In the genomic region with DNA sequence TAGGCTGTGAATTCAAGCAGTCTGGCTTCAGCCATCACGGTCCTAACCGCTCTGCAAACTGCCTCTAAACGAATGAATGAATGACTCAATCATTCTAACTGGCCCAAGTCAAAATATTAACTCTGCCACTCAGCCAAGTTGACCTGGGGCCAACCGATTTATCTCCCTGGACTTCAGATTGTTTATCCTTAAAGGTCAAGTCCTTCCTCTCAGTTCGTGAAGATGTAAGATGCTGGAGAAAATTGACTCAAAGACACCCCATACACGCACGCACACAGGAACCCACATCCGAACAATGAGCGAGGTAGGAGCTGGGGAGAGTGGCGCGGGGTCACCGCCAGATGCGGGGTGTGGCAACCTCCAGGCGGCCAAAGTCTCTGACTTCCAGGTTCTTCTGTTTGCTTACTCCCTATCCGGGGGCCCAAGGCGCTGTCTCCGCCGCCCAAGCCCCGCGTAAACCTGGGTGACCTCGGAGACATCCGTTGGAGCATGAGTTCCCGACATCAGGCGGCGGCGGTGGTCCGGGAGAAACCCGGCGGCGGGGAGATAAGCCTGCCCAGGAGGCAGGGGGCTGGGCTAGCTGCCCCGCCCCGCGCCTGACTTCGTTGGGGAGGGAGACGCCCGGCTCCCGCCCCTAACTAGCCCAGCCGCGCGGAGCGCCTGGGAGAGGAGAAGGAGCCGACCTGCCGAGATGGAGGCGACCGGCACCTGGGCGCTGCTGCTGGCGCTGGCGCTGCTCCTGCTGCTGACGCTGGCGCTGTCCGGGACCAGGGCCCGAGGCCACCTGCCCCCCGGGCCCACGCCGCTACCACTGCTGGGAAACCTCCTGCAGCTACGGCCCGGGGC, we compare ENCODE assay signal across 8 cellular contexts. TPM values are rescaled to one million over a fixed set of nuclear protein-coding genes. Genes with fewer than 3 reads are reported as not detected.
DNase-seq lines count a peak whose midpoint lies in the region; ATAC-seq lines count a peak whose summit lies in the region.

A gene with protein sequence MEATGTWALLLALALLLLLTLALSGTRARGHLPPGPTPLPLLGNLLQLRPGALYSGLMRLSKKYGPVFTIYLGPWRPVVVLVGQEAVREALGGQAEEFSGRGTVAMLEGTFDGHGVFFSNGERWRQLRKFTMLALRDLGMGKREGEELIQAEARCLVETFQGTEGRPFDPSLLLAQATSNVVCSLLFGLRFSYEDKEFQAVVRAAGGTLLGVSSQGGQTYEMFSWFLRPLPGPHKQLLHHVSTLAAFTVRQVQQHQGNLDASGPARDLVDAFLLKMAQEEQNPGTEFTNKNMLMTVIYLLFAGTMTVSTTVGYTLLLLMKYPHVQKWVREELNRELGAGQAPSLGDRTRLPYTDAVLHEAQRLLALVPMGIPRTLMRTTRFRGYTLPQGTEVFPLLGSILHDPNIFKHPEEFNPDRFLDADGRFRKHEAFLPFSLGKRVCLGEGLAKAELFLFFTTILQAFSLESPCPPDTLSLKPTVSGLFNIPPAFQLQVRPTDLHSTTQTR (plus strand): TSS at position 646 of the 846 bp plus-strand sequence. CDS start 46 bp downstream, at position 692.

- H3K9ac ChIP-seq in NT2/D1 (ENCODE audit: insufficient read length, low read depth) = peak within 1 kb of the TSS; percentile 94

- no peak within 1 kb of the TSS for H3K27ac ChIP-seq in CD8-positive, alpha-beta memory T cell (ENCODE audit: low read depth, low read length)
- no peak within 1 kb of the TSS for H3K27ac ChIP-seq in muscle layer of duodenum (ENCODE audit: low read length)

- H3K9me3 Mint-ChIP-seq in CD8-positive, alpha-beta memory T cell = peaks cover 0 to 3% (median 0%) of the 10 kb centered on the region in 5 donors

- no peak for ATAC-seq in HG03342 (IDR thresholded peaks at IDR 0.05; ENCODE audit: unreplicated experiment)
- no peak for ATAC-seq in HG03378 (IDR thresholded peaks at IDR 0.05; ENCODE audit: unreplicated experiment)

- CTCF ChIA-PET in CD8-positive, alpha-beta memory T cell (lab: Charles Lee) = no interaction called here

- H3K4me1 Mint-ChIP-seq in CD8-positive, alpha-beta memory T cell = peaks cover 5 to 13% (median 13%) of the 10 kb centered on the region in 3 donors

- POLR2A ChIA-PET in CD8-positive, alpha-beta memory T cell (lab: Charles Lee) = interaction anchor here (0.7 kb wide), 1 partner anchor 70 kb away, joined by 3 read pairs; no protein-coding TSS in a partner anchor

- H3K4me3 Mint-ChIP-seq in CD8-positive, alpha-beta memory T cell = peak within 1 kb of the TSS in 4 of 7 donors; percentile 1 to 23 (median 20)

- peaks cover 3% of the 10 kb centered on the region for H3K4me1 ChIP-seq in CD8-positive, alpha-beta memory T cell (ENCODE audit: insufficient read depth, low read length)
- H3K4me1 ChIP-seq in NT2/D1 (ENCODE audit: insufficient read depth, insufficient read length) (peaks cover 12% of the 10 kb centered on the region), muscle layer of duodenum (ENCODE audit: control insufficient read depth in 1 of 2, insufficient read depth in 2 of 2, low read length in 2 of 2) (peaks cover 0 to 12% of the 10 kb centered on the region in 2 donors)

- H3K9me3 ChIP-seq in CD8-positive, alpha-beta memory T cell (ENCODE audit: low read length) = no peaks in the 10 kb centered on the region
- H3K9me3 ChIP-seq in NT2/D1 (ENCODE audit: insufficient read depth, low read length) (no peaks in the 10 kb centered on the region), muscle layer of duodenum (ENCODE audit: control insufficient read depth in 1 of 2, low read length in 2 of 2) (no peaks in the 10 kb centered on the region)

- peak within 1 kb of the TSS in 1 of 8 donors; percentile 52 for H3K27ac Mint-ChIP-seq in CD8-positive, alpha-beta memory T cell

- peaks cover 12% of the 10 kb centered on the region for H3K27me3 ChIP-seq in CD8-positive, alpha-beta memory T cell (ENCODE audit: insufficient read depth, low read length, poor library complexity, severe bottlenecking)
- H3K27me3 ChIP-seq in NT2/D1 (ENCODE audit: insufficient read depth, insufficient read length) (no peaks in the 10 kb centered on the region), muscle layer of duodenum (ENCODE audit: low read depth, low read length) (no peaks in the 10 kb centered on the region)

- H3K36me3 ChIP-seq in CD8-positive, alpha-beta memory T cell (ENCODE audit: insufficient read depth, low read length) = no peaks in the 10 kb centered on the region
- H3K36me3 ChIP-seq in NT2/D1 (ENCODE audit: insufficient read depth, insufficient read length, low read length) = peaks cover 23% of the 10 kb centered on the region
- H3K36me3 ChIP-seq in muscle layer of duodenum (ENCODE audit: control insufficient read depth in 1 of 2, insufficient read depth in 2 of 2, low read length in 2 of 2) = no peaks in the 10 kb centered on the region

- no peaks in the 10 kb centered on the region for H3K36me3 Mint-ChIP-seq in CD8-positive, alpha-beta memory T cell

- H3K4me3 ChIP-seq in CD8-positive, alpha-beta memory T cell (ENCODE audit: low read length) = no peak within 1 kb of the TSS
- H3K4me3 ChIP-seq in NT2/D1 (ENCODE audit: insufficient read length, low read depth) (peak within 1 kb of the TSS; percentile 82), muscle layer of duodenum (ENCODE audit: low read depth in 1 of 2, low read length in 2 of 2) (peak within 1 kb of the TSS; percentile 37 to 53)

- peaks cover 33 to 55% of the 10 kb centered on the region in 2 donors for H3K27me3 Mint-ChIP-seq in CD8-positive, alpha-beta memory T cell

- no peak for DNase-seq in CD8-positive, alpha-beta memory T cell
- DNase-seq in NT2/D1 (ENCODE audit: low read depth, low spot score) (no peak), ecto neural progenitor cell (ENCODE audit: low spot score) (peak; percentile 77), NCI-H526 treated with DMSO at 0.1 percent for 48 hours (lab: John Stamatoyannopoulos, UW) (no peak), NCI-H2081 (lab: John Stamatoyannopoulos, UW) (no peak)

RNA-seq across cellular contexts. Expression of the gene that starts here (rescaled TPM):
- total RNA-seq in CD8-positive, alpha-beta memory T cell = not detected
- not detected for polyA plus RNA-seq in CD8-positive, alpha-beta memory T cell
